In genomic region chr16:19228575-19228974, GRCh38 we compare ENCODE assay signal across 18 cellular contexts. TPM values are rescaled to one million over a fixed set of nuclear protein-coding genes. Genes with fewer than 3 reads are reported as not detected.
DNase-seq lines count a peak whose midpoint lies in the region; ATAC-seq and TF ChIP-seq lines count a peak whose summit lies in the region.
"Had no signal": no experiment of that assay in that cellular context is flagged by ENCODE, and none has a peak within 500 bp of the region (broad histone marks: within the 10 kb centered on the region; RNA-seq: fewer than 3 reads in every experiment).

No MANE protein-coding gene starts in this region.

- H3K4me1 Mint-ChIP-seq in brain (peaks cover 38% of the 10 kb centered on the region), mesothelial cell of epicardium (peaks cover 22% of the 10 kb centered on the region)
- peaks cover 8 to 13% of the 10 kb centered on the region in 2 donors for H3K4me1 Mint-ChIP-seq in stimulated activated naive B cell treated with anti-CD40 and anti-IgM and Interleukin-4, amounts not matched to agents 10 μg/mL and 1 μg/mL and 100 μg/mL, for 72 hours

- DNase-seq in NCI-H146 (lab: John Stamatoyannopoulos, UW) (peak; percentile 15), NCI-H146 treated with DMSO at 0.1 percent for 48 hours (lab: John Stamatoyannopoulos, UW; ENCODE audit: unreplicated experiment) (no peak), mesothelial cell of epicardium (ENCODE audit: low spot score in 2 of 2, unreplicated experiment in 2 of 2) (no peak), HuH-7.5 (ENCODE audit: low spot score) (no peak)
- no peak for DNase-seq in stimulated activated naive B cell treated with anti-CD40 and anti-IgM and Interleukin-4, amounts not matched to agents 10 μg/mL and 1 μg/mL and 100 μg/mL, for 72 hours
- DNase-seq: 8988T, NCI-H1105, NCI-H187 treated with DMSO at 0.1 percent for 48 hours, NCI-H774, PC-3, SIG-M5 had no signal

- no peaks in the 10 kb centered on the region for H3K27me3 Mint-ChIP-seq in brain
- H3K27me3 Mint-ChIP-seq in mesothelial cell of epicardium (ENCODE audit: low read depth), result no peaks in the 10 kb centered on the region
- H3K27me3 Mint-ChIP-seq in stimulated activated naive B cell treated with anti-CD40 and anti-IgM and Interleukin-4, amounts not matched to agents 10 μg/mL and 1 μg/mL and 100 μg/mL, for 72 hours, result no peaks in the 10 kb centered on the region

- peak; percentile 77 to 88 for ATAC-seq in stimulated activated naive B cell treated with anti-CD40 and anti-IgM and Interleukin-4, amounts not matched to agents 10 μg/mL and 1 μg/mL and 100 μg/mL, for 72 hours (replicated peaks)
- ATAC-seq in GM21515 (IDR thresholded peaks at IDR 0.05; ENCODE audit: unreplicated experiment), result no peak
- no peak for ATAC-seq in GM21737 (IDR thresholded peaks at IDR 0.05; ENCODE audit: unreplicated experiment)
- ATAC-seq: K562, PC-3, SK-N-SH treated with all-trans-retinoic acid at 6 μM for 48 hours had no signal

- TF ChIP-seq CTCF in brain (conservative IDR thresholded peaks at IDR 0.05) (no peak), mesothelial cell of epicardium (IDR thresholded peaks at IDR 0.05; ENCODE audit: unreplicated experiment) (no peak)

- H3K36me3 Mint-ChIP-seq in brain, result peaks cover 38% of the 10 kb centered on the region
- peaks cover 28% of the 10 kb centered on the region for H3K36me3 Mint-ChIP-seq in mesothelial cell of epicardium
- H3K36me3 Mint-ChIP-seq in stimulated activated naive B cell treated with anti-CD40 and anti-IgM and Interleukin-4, amounts not matched to agents 10 μg/mL and 1 μg/mL and 100 μg/mL, for 72 hours, result peaks cover 48 to 77% of the 10 kb centered on the region in 2 donors

- peak overlapping the region in 3 of 5 experiments; percentile 40 to 83 (median 64) for H3K27ac Mint-ChIP-seq in brain
- peak overlapping the region; percentile 84 for H3K27ac Mint-ChIP-seq in mesothelial cell of epicardium
- H3K27ac Mint-ChIP-seq in stimulated activated naive B cell treated with anti-CD40 and anti-IgM and Interleukin-4, amounts not matched to agents 10 μg/mL and 1 μg/mL and 100 μg/mL, for 72 hours, result no peak overlapping the region

- no peak overlapping the region for H3K4me3 Mint-ChIP-seq in brain
- H3K4me3 Mint-ChIP-seq in mesothelial cell of epicardium, result no peak overlapping the region
- H3K4me3 Mint-ChIP-seq in stimulated activated naive B cell treated with anti-CD40 and anti-IgM and Interleukin-4, amounts not matched to agents 10 μg/mL and 1 μg/mL and 100 μg/mL, for 72 hours, result no peak overlapping the region
- H3K4me3 Mint-ChIP-seq: CD14-positive monocyte had no signal

- H3K9me3 Mint-ChIP-seq in brain (peaks cover 5 to 34% (median 8%) of the 10 kb centered on the region in 5 experiments), mesothelial cell of epicardium (peaks cover 21% of the 10 kb centered on the region)
- peaks cover 5 to 12% of the 10 kb centered on the region in 2 donors for H3K9me3 Mint-ChIP-seq in stimulated activated naive B cell treated with anti-CD40 and anti-IgM and Interleukin-4, amounts not matched to agents 10 μg/mL and 1 μg/mL and 100 μg/mL, for 72 hours

RNA-seq across cellular contexts. Expression of gene CLEC19A, which starts 57.0 kb away (rescaled TPM):
- polyA plus RNA-seq in brain (ENCODE audit: insufficient read depth, low read depth, low replicate concordance), result not detected
- not detected in 3 replicates for total RNA-seq in mesothelial cell of epicardium
- total RNA-seq: K562, PC-3 had no signal
- polyA plus RNA-seq: AG04450, CD14-positive monocyte, K562 had no signal

Comparison
In these comparisons a context has a peak if more than half of its experiments do, and no peak if none do; other contexts are left out.
1. ATAC-seq: peak in stimulated activated naive B cell treated with anti-CD40 and anti-IgM and Interleukin-4, amounts not matched to agents 10 μg/mL and 1 μg/mL and 100 μg/mL, for 72 hours (2 of 2); none in GM21515 (single experiment) and GM21737 (single experiment).